34 cellular contexts compared by ENCODE assay signal in the genomic region with DNA sequence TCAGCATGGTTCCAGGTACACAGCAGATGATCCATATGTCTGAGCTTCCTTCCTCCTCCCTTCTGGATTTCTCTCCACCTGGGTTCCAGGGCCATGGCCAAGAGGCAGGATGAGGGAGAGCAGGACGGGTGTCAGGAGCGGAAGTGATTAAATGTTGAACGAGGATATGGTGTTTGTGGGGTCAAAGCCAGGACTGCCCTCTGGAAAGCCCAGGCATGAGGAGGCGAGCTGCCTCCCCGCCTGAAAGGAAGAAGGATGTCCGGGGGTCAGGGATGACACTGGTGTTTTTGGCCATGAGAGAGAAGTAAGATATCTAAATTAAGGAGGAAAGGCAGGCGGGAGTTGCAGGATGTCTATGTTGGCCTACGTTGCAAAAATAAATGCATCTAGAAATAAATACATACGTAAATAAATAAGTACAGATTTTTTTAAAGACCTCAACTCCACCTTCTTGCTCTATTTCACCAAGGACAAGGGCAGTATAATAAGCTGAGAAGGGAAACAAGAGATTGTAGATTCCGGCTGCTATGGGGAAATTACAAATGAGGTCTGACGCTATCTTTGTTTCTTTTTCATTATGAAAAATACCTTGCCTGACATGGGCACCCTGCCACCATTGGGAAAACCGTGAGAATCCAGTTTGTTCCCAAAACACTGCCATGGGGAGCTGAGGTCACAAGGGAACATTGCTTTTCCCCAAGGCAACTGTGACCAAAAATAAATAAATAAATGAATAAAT. TPM values are rescaled to one million over a fixed set of nuclear protein-coding genes. Genes with fewer than 3 reads are reported as not detected.
"Had no signal": no experiment of that assay in that cellular context is flagged by ENCODE, and none has a peak within 500 bp of the region (broad histone marks: within the 10 kb centered on the region; RNA-seq: fewer than 3 reads in every experiment).

No MANE protein-coding gene starts in this region.

- H3K9me3 ChIP-seq: gastroesophageal sphincter, pancreas, SK-N-SH, thyroid gland had no signal

- H3K4me1 ChIP-seq: gastroesophageal sphincter, pancreas, thyroid gland had no signal

- H3K9me3 Mint-ChIP-seq: activated CD4-positive, alpha-beta memory T cell treated with anti-CD3 and anti-CD28 coated beads, Interleukin-2, amount 10 ng/mL, durations not matched to agents 7 days and 5 days; activated CD4-positive, alpha-beta T cell treated with anti-CD3 and anti-CD28 coated beads, Interleukin-2, amount 10 ng/mL, durations not matched to agents 7 days and 5 days; dendritic cell treated with granulocyte-macrophage colony-stimulating factor and Interleukin-4, amounts not matched to agents 40 ng/mL and 50 ng/mL, for 4 days; T-helper 1 cell treated with Interleukin-12 subunit alpha and Interleukin-12 subunit beta and Interleukin-4 antibody, amounts not matched to agents 30 μg/mL and 1 μg/mL, for 36 hours had no signal

- H3K4me3 ChIP-seq: gastroesophageal sphincter, pancreas, skin epidermis, thyroid gland had no signal

- H3K27me3 ChIP-seq: gastroesophageal sphincter, pancreas, thyroid gland had no signal

- H3K27ac ChIP-seq: gastroesophageal sphincter, skin epidermis, thyroid gland, WERI-Rb-1 had no signal

- H3K4me3 Mint-ChIP-seq: activated CD4-positive, alpha-beta memory T cell treated with anti-CD3 and anti-CD28 coated beads, Interleukin-2, amount 10 ng/mL, durations not matched to agents 7 days and 5 days; activated CD4-positive, alpha-beta T cell treated with anti-CD3 and anti-CD28 coated beads, Interleukin-2, amount 10 ng/mL, durations not matched to agents 7 days and 5 days; activated T-cell treated with anti-CD3 and anti-CD28 coated beads, Interleukin-2, amount 50 U/mL, for 24 hours; dendritic cell treated with granulocyte-macrophage colony-stimulating factor and Interleukin-4, amounts not matched to agents 40 ng/mL and 50 ng/mL, for 4 days; mesothelial cell of epicardium; naive B cell; stimulated activated memory B cell treated with anti-CD40 and anti-IgM and Interleukin-4, amounts not matched to agents 10 μg/mL and 1 μg/mL and 100 μg/mL, for 72 hours; stimulated activated naive CD8-positive, alpha-beta T cell treated with anti-CD3 and anti-CD28 coated beads, Interleukin-15, amount 100 ng/mL, for 72 hours; T-helper 1 cell treated with Interleukin-12 subunit alpha and Interleukin-12 subunit beta and Interleukin-4 antibody, amounts not matched to agents 30 μg/mL and 1 μg/mL, for 36 hours had no signal

- H3K27ac Mint-ChIP-seq: activated CD4-positive, alpha-beta memory T cell treated with anti-CD3 and anti-CD28 coated beads, Interleukin-2, amount 10 ng/mL, durations not matched to agents 7 days and 5 days; activated CD4-positive, alpha-beta T cell treated with anti-CD3 and anti-CD28 coated beads, Interleukin-2, amount 10 ng/mL, durations not matched to agents 7 days and 5 days; activated T-cell treated with anti-CD3 and anti-CD28 coated beads, Interleukin-2, amount 50 U/mL, for 24 hours; dendritic cell treated with granulocyte-macrophage colony-stimulating factor and Interleukin-4, amounts not matched to agents 40 ng/mL and 50 ng/mL, for 4 days; mesothelial cell of epicardium; stimulated activated memory B cell treated with anti-CD40 and anti-IgM and Interleukin-4, amounts not matched to agents 10 μg/mL and 1 μg/mL and 100 μg/mL, for 72 hours; stimulated activated naive CD8-positive, alpha-beta T cell treated with anti-CD3 and anti-CD28 coated beads, Interleukin-15, amount 100 ng/mL, for 72 hours; T-helper 1 cell treated with Interleukin-12 subunit alpha and Interleukin-12 subunit beta and Interleukin-4 antibody, amounts not matched to agents 30 μg/mL and 1 μg/mL, for 36 hours had no signal

- H3K4me1 Mint-ChIP-seq: activated CD4-positive, alpha-beta memory T cell treated with anti-CD3 and anti-CD28 coated beads, Interleukin-2, amount 10 ng/mL, durations not matched to agents 7 days and 5 days; activated CD4-positive, alpha-beta T cell treated with anti-CD3 and anti-CD28 coated beads, Interleukin-2, amount 10 ng/mL, durations not matched to agents 7 days and 5 days; mesothelial cell of epicardium; naive B cell; stimulated activated memory B cell treated with anti-CD40 and anti-IgM and Interleukin-4, amounts not matched to agents 10 μg/mL and 1 μg/mL and 100 μg/mL, for 72 hours; stimulated activated naive CD8-positive, alpha-beta T cell treated with anti-CD3 and anti-CD28 coated beads, Interleukin-15, amount 100 ng/mL, for 72 hours had no signal

- H3K4me2 ChIP-seq: SK-N-SH had no signal

- FAIRE-seq: astrocyte, keratinocyte, pancreas, TTC549 had no signal

- H3K36me3 ChIP-seq: gastroesophageal sphincter, pancreas, thyroid gland, WERI-Rb-1 had no signal

- H3K9ac ChIP-seq: SK-N-SH had no signal

- DNase-seq: activated CD4-positive, alpha-beta memory T cell treated with anti-CD3 and anti-CD28 coated beads, Interleukin-2, amount 10 ng/mL, durations not matched to agents 7 days and 5 days; activated CD4-positive, alpha-beta T cell treated with anti-CD3 and anti-CD28 coated beads, Interleukin-2, amount 10 ng/mL, durations not matched to agents 7 days and 5 days; activated CD8-positive, alpha-beta memory T cell treated with anti-CD3 and anti-CD28 coated beads, Interleukin-2, amount 50 U/mL, for 48 hours; activated gamma-delta T cell; activated naive CD4-positive, alpha-beta T cell treated with anti-CD3 and anti-CD28 coated beads, Interleukin-2, amount 50 U/mL, for 16 hours; activated T-cell treated with anti-CD3 and anti-CD28 coated beads, Interleukin-2, amount 50 U/mL, for 24 hours; amniotic stem cell; central memory CD4-positive, alpha-beta T cell; effector memory CD4-positive, alpha-beta T cell; erythroblast; hippocampal formation; naive B cell; nucleus accumbens; SK-N-SH; stimulated activated CD4-positive, alpha-beta T cell treated with anti-CD3 and anti-CD28 coated beads, Interleukin-1b, Interleukin-23, amount 100 ng/mL, for 48 hours; stimulated activated CD4-positive, alpha-beta T cell treated with anti-CD3 and anti-CD28 coated beads, Interleukin-4, amount 100 ng/mL, for 4 hours; stimulated activated CD8-positive, alpha-beta memory T cell treated with anti-CD3 and anti-CD28 coated beads, Interleukin-4, amount 100 ng/mL, for 48 hours; stimulated activated naive CD8-positive, alpha-beta T cell treated with anti-CD3 and anti-CD28 coated beads, Interleukin-15, amount 100 ng/mL, for 72 hours; substantia nigra; SW 1271; T-helper 9 cell; WERI-Rb-1 had no signal

- H3K36me3 Mint-ChIP-seq: mesothelial cell of epicardium; naive B cell; stimulated activated memory B cell treated with anti-CD40 and anti-IgM and Interleukin-4, amounts not matched to agents 10 μg/mL and 1 μg/mL and 100 μg/mL, for 72 hours had no signal

RNA-seq across cellular contexts. Expression of gene KCNE3, which starts 53.7 kb away (rescaled TPM):
- total RNA-seq: activated CD4-positive, alpha-beta memory T cell treated with anti-CD3 and anti-CD28 coated beads, Interleukin-2, amount 10 ng/mL, durations not matched to agents 7 days and 5 days; activated CD4-positive, alpha-beta T cell treated with anti-CD3 and anti-CD28 coated beads, Interleukin-2, amount 10 ng/mL, durations not matched to agents 7 days and 5 days had no signal
- polyA plus RNA-seq: keratinocyte, neural cell, SK-N-SH had no signal
